In genomic region chr5:146533260-146533857, GRCh38 we compare ENCODE assay signal across 8 cellular contexts. TPM values are rescaled to one million over a fixed set of nuclear protein-coding genes. Genes with fewer than 3 reads are reported as not detected.
A peak's percentile ranks its signal among the peaks of the same experiment; 100 is the strongest.
DNase-seq lines count a peak whose midpoint lies in the region; ATAC-seq, FAIRE-seq and TF ChIP-seq lines count a peak whose summit lies in the region.

No MANE protein-coding gene starts in this region.

- H3K9me3 Mint-ChIP-seq in activated T-helper 1 cell treated with anti-CD3 and anti-CD28 coated beads, Interleukin-12 subunit alpha, Interleukin-12 subunit beta, Interleukin-2, Interleukin-4 antibody, amounts not matched to agents 30 ng/mL and 10 ng/mL and 1 ng/mL, durations not matched to agents 14 hours and 24 hours and 36 hours = no peaks in the 10 kb centered on the region

- no peaks in the 10 kb centered on the region for H3K9me3 ChIP-seq in parathyroid adenoma (ENCODE audit: control insufficient read depth, low read length)
- H3K9me3 ChIP-seq in upper lobe of right lung = no peaks in the 10 kb centered on the region

- no peaks in the 10 kb centered on the region for H3K36me3 Mint-ChIP-seq in activated T-helper 1 cell treated with anti-CD3 and anti-CD28 coated beads, Interleukin-12 subunit alpha, Interleukin-12 subunit beta, Interleukin-2, Interleukin-4 antibody, amounts not matched to agents 30 ng/mL and 10 ng/mL and 1 ng/mL, durations not matched to agents 14 hours and 24 hours and 36 hours (ENCODE audit: low read depth)

- H3K4me1 Mint-ChIP-seq in activated T-helper 1 cell treated with anti-CD3 and anti-CD28 coated beads, Interleukin-12 subunit alpha, Interleukin-12 subunit beta, Interleukin-2, Interleukin-4 antibody, amounts not matched to agents 30 ng/mL and 10 ng/mL and 1 ng/mL, durations not matched to agents 14 hours and 24 hours and 36 hours (ENCODE audit: low read depth) = peaks cover 16% of the 10 kb centered on the region

- no peak overlapping the region for H3K4me3 Mint-ChIP-seq in activated T-helper 1 cell treated with anti-CD3 and anti-CD28 coated beads, Interleukin-12 subunit alpha, Interleukin-12 subunit beta, Interleukin-2, Interleukin-4 antibody, amounts not matched to agents 30 ng/mL and 10 ng/mL and 1 ng/mL, durations not matched to agents 14 hours and 24 hours and 36 hours

- H3K27ac ChIP-seq in parathyroid adenoma = no peak overlapping the region
- H3K27ac ChIP-seq in upper lobe of right lung = no peak overlapping the region

- H3K79me2 ChIP-seq in parathyroid adenoma = no peaks in the 10 kb centered on the region

- H3K4me3 ChIP-seq in parathyroid adenoma (ENCODE audit: low read depth, low read length) (no peak overlapping the region), upper lobe of right lung (no peak overlapping the region)

- H3K9ac ChIP-seq in parathyroid adenoma = no peak overlapping the region

- intact Hi-C loops in activated T-helper 1 cell treated with anti-CD3 and anti-CD28 coated beads, Interleukin-12 subunit alpha, Interleukin-12 subunit beta, Interleukin-2, Interleukin-4 antibody, amounts not matched to agents 30 ng/mL and 10 ng/mL and 1 ng/mL, durations not matched to agents 14 hours and 24 hours and 36 hours (cut with micrococcal nuclease) = loop anchor here (1.0 to 10.0 kb wide), 3 partner anchors 433 to 1291 kb away; no protein-coding TSS in a partner anchor
- intact Hi-C loops in upper lobe of right lung (cut with DNase I) = no loop called here

- TF ChIP-seq CTCF in parathyroid adenoma (IDR thresholded peaks at IDR 0.05) (peak; percentile 75), upper lobe of right lung (IDR thresholded peaks at IDR 0.05) (peak; percentile 81)

- no peaks in the 10 kb centered on the region for H3K36me3 ChIP-seq in parathyroid adenoma (ENCODE audit: control insufficient read depth, insufficient read depth, low read length)
- no peaks in the 10 kb centered on the region for H3K36me3 ChIP-seq in upper lobe of right lung

- H3K27me3 Mint-ChIP-seq in activated T-helper 1 cell treated with anti-CD3 and anti-CD28 coated beads, Interleukin-12 subunit alpha, Interleukin-12 subunit beta, Interleukin-2, Interleukin-4 antibody, amounts not matched to agents 30 ng/mL and 10 ng/mL and 1 ng/mL, durations not matched to agents 14 hours and 24 hours and 36 hours (ENCODE audit: insufficient read depth) = peaks cover 3% of the 10 kb centered on the region

- H2AFZ ChIP-seq in parathyroid adenoma = peak overlapping the region; percentile 63

- H3K4me1 ChIP-seq in parathyroid adenoma = no peaks in the 10 kb centered on the region
- no peaks in the 10 kb centered on the region for H3K4me1 ChIP-seq in upper lobe of right lung

- peak; percentile 8 for DNase-seq in GDM1 (lab: John Stamatoyannopoulos, UW)
- DNase-seq in GOT3 (lab: John Stamatoyannopoulos, UW) = peak; percentile 33
- DNase-seq in Kasumi-1 (lab: John Stamatoyannopoulos, UW) = peak; percentile 75 to 84
- peak; percentile 49 for DNase-seq in RCC 7860 (ENCODE audit: low spot score)
- DNase-seq in activated T-helper 1 cell treated with anti-CD3 and anti-CD28 coated beads, Interleukin-12 subunit alpha, Interleukin-12 subunit beta, Interleukin-2, Interleukin-4 antibody, amounts not matched to agents 30 ng/mL and 10 ng/mL and 1 ng/mL, durations not matched to agents 14 hours and 24 hours and 36 hours (ENCODE audit: low spot score) = peak; percentile 58
- DNase-seq in foreskin melanocyte = peak; percentile 30
- DNase-seq in upper lobe of right lung = peak; percentile 68

- ATAC-seq in upper lobe of right lung = peak; percentile 94

- peak; percentile 65 for FAIRE-seq in RCC 7860 (lab: Jason Lieb, UNC)

- no peaks in the 10 kb centered on the region for H3K27me3 ChIP-seq in parathyroid adenoma (ENCODE audit: control insufficient read depth, insufficient read depth, low read length)
- no peaks in the 10 kb centered on the region for H3K27me3 ChIP-seq in upper lobe of right lung

- no peak overlapping the region for H3K4me2 ChIP-seq in parathyroid adenoma (ENCODE audit: low read length)

- H3K27ac Mint-ChIP-seq in activated T-helper 1 cell treated with anti-CD3 and anti-CD28 coated beads, Interleukin-12 subunit alpha, Interleukin-12 subunit beta, Interleukin-2, Interleukin-4 antibody, amounts not matched to agents 30 ng/mL and 10 ng/mL and 1 ng/mL, durations not matched to agents 14 hours and 24 hours and 36 hours = no peak overlapping the region

RNA-seq across cellular contexts. Expression of gene GPR151, which starts 17.4 kb away (rescaled TPM):
- total RNA-seq in activated T-helper 1 cell treated with anti-CD3 and anti-CD28 coated beads, Interleukin-12 subunit alpha, Interleukin-12 subunit beta, Interleukin-2, Interleukin-4 antibody, amounts not matched to agents 30 ng/mL and 10 ng/mL and 1 ng/mL, durations not matched to agents 14 hours and 24 hours and 36 hours = not detected in 2 replicates
- not detected for total RNA-seq in upper lobe of right lung

Comparison
In these comparisons a context has a peak if more than half of its experiments do, and no peak if none do; other contexts are left out.
1. DNase-seq: peak in every context shown above with its lines; median percentile 80 in Kasumi-1; 68 in upper lobe of right lung; 58 in activated T-helper 1 cell treated with anti-CD3 and anti-CD28 coated beads, Interleukin-12 subunit alpha, Interleukin-12 subunit beta, Interleukin-2, Interleukin-4 antibody, amounts not matched to agents 30 ng/mL and 10 ng/mL and 1 ng/mL, durations not matched to agents 14 hours and 24 hours and 36 hours; 49 in RCC 7860; 33 in GOT3; 30 in foreskin melanocyte; 8 in GDM1.